27 cellular contexts compared by ENCODE assay signal in the genomic region with DNA sequence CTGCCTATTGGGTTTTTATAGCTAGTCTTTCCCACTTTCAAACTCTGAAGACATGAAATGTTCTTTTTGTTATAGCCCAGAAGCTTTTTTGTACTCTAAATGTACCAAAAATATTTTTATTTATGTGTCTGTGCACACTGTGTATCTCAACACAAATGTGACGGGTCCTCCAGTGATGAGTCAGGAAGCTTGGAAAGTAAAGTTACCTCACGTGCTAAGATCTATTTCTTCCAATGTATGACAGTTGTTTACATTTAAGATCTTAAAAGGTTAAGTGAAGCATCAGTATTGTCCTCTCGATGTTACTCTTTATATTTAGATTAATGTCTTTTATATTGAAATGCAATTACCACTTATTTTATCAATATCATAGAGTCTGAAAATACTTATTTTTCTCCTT. TPM values are rescaled to one million over a fixed set of nuclear protein-coding genes. Genes with fewer than 3 reads are reported as not detected.
"Had no signal": no experiment of that assay in that cellular context is flagged by ENCODE, and none has a peak within 500 bp of the region (broad histone marks: within the 10 kb centered on the region; RNA-seq: fewer than 3 reads in every experiment).

No MANE protein-coding gene starts in this region.

- H3K27me3 ChIP-seq: hepatocyte, ovary, right atrium auricular region, right lobe of liver, tibial nerve, uterus had no signal

- DNase-seq: kidney glomerular epithelial cell; left cardiac atrium; left ventricle myocardium superior; lower lobe of right lung; mammary epithelial cell; mesendoderm; naive B cell; natural killer cell; ovary; right lobe of liver; stimulated activated CD4-positive, alpha-beta T cell treated with anti-CD3 and anti-CD28 coated beads, Interleukin-1b, Interleukin-23, amount 100 ng/mL, for 48 hours; stimulated activated CD4-positive, alpha-beta T cell treated with anti-CD3 and anti-CD28 coated beads, Interleukin-2, amount 100 ng/mL, for 48 hours; stimulated activated CD4-positive, alpha-beta T cell treated with anti-CD3 and anti-CD28 coated beads, Interleukin-4, amount 100 ng/mL, for 4 hours; stimulated activated CD8-positive, alpha-beta memory T cell treated with anti-CD3 and anti-CD28 coated beads, Interleukin-4, amount 100 ng/mL, for 48 hours; stimulated activated naive CD4-positive, alpha-beta T cell treated with Interleukin-2 at 50 U/mL for 16 hours; stimulated activated naive CD8-positive, alpha-beta T cell treated with anti-CD3 and anti-CD28 coated beads, Interleukin-15, amount 100 ng/mL, for 72 hours; substantia nigra; uterus had no signal

- H3K4me1 ChIP-seq: lower lobe of right lung, right atrium auricular region, right lobe of liver, tibial nerve, uterus had no signal

- H3K4me3 Mint-ChIP-seq: mesothelial cell of epicardium; naive B cell; natural killer cell; stimulated activated memory B cell treated with anti-CD40 and anti-IgM and Interleukin-4, amounts not matched to agents 10 μg/mL and 1 μg/mL and 100 μg/mL, for 72 hours; stimulated activated naive CD8-positive, alpha-beta T cell treated with anti-CD3 and anti-CD28 coated beads, Interleukin-15, amount 100 ng/mL, for 72 hours; type B pancreatic cell had no signal

- H3K27ac Mint-ChIP-seq: mesothelial cell of epicardium; naive B cell; natural killer cell; progenitor cell of endocrine pancreas; stimulated activated memory B cell treated with anti-CD40 and anti-IgM and Interleukin-4, amounts not matched to agents 10 μg/mL and 1 μg/mL and 100 μg/mL, for 72 hours; stimulated activated naive CD8-positive, alpha-beta T cell treated with anti-CD3 and anti-CD28 coated beads, Interleukin-15, amount 100 ng/mL, for 72 hours; type B pancreatic cell had no signal

- H3K9me3 ChIP-seq: ovary, right lobe of liver, uterus had no signal

- H3K27ac ChIP-seq: hepatocyte, lower lobe of right lung, ovary, right atrium auricular region, right lobe of liver, tibial nerve, uterus had no signal

- H3K4me3 ChIP-seq: hepatocyte, lower lobe of right lung, ovary, right atrium auricular region, right lobe of liver, smooth muscle cell, tibial nerve, uterus had no signal

- H3K27me3 Mint-ChIP-seq: progenitor cell of endocrine pancreas, type B pancreatic cell had no signal

- H3K36me3 Mint-ChIP-seq: naive B cell; natural killer cell; stimulated activated memory B cell treated with anti-CD40 and anti-IgM and Interleukin-4, amounts not matched to agents 10 μg/mL and 1 μg/mL and 100 μg/mL, for 72 hours; type B pancreatic cell had no signal

- ATAC-seq: left cardiac atrium; left lobe of liver; left ventricle myocardium superior; lower lobe of right lung; natural killer cell; right lobe of liver; stimulated activated memory B cell treated with anti-CD40 and anti-IgM and Interleukin-4, amounts not matched to agents 10 μg/mL and 1 μg/mL and 100 μg/mL, for 72 hours; stimulated activated naive CD8-positive, alpha-beta T cell treated with anti-CD3 and anti-CD28 coated beads, Interleukin-15, amount 100 ng/mL, for 72 hours had no signal

- H3K36me3 ChIP-seq: lower lobe of right lung, ovary, right atrium auricular region, right lobe of liver, tibial nerve, uterus had no signal

- H3K4me1 Mint-ChIP-seq: naive B cell; natural killer cell; stimulated activated memory B cell treated with anti-CD40 and anti-IgM and Interleukin-4, amounts not matched to agents 10 μg/mL and 1 μg/mL and 100 μg/mL, for 72 hours; stimulated activated naive CD8-positive, alpha-beta T cell treated with anti-CD3 and anti-CD28 coated beads, Interleukin-15, amount 100 ng/mL, for 72 hours had no signal

RNA-seq across cellular contexts. Expression of gene PRSS12, which starts 29.1 kb away (rescaled TPM):
- total RNA-seq: left ventricle myocardium superior, natural killer cell had no signal
